ENCODE assay signal across 25 cellular contexts in genomic region chr17:15092261-15092660, GRCh38.
"Had no signal": no experiment of that assay in that cellular context is flagged by ENCODE, and none has a peak within 500 bp of the region (broad histone marks: within the 10 kb centered on the region; RNA-seq: fewer than 3 reads in every experiment).

No MANE protein-coding gene starts in this region.

- H3K36me3 ChIP-seq: colonic mucosa, esophagus muscularis mucosa, gastroesophageal sphincter, neutrophil, pancreas, suprapubic skin, transverse colon, upper lobe of right lung, uterus had no signal

- H3K36me3 Mint-ChIP-seq: memory B cell, natural killer cell had no signal

- H3K27ac Mint-ChIP-seq: dendritic cell treated with granulocyte-macrophage colony-stimulating factor and Interleukin-4, amounts not matched to agents 40 ng/mL and 50 ng/mL, for 4 days; memory B cell; natural killer cell; stimulated activated naive CD8-positive, alpha-beta T cell treated with anti-CD3 and anti-CD28 coated beads, Interleukin-15, amount 100 ng/mL, for 72 hours had no signal

- ATAC-seq: gastroesophageal sphincter; natural killer cell; sciatic nerve; stimulated activated naive CD8-positive, alpha-beta T cell treated with anti-CD3 and anti-CD28 coated beads, Interleukin-15, amount 100 ng/mL, for 72 hours had no signal

- H3K27ac ChIP-seq: colonic mucosa, esophagus muscularis mucosa, foreskin keratinocyte, gastroesophageal sphincter, neutrophil, pancreas, suprapubic skin, transverse colon, upper lobe of right lung, uterus had no signal

- H3K4me1 Mint-ChIP-seq: memory B cell; natural killer cell; stimulated activated naive CD8-positive, alpha-beta T cell treated with anti-CD3 and anti-CD28 coated beads, Interleukin-15, amount 100 ng/mL, for 72 hours had no signal

- H3K9me3 ChIP-seq: colonic mucosa, esophagus muscularis mucosa, neutrophil, pancreas, suprapubic skin, transverse colon, upper lobe of right lung, uterus had no signal

- H3K27me3 ChIP-seq: colonic mucosa, neutrophil, pancreas, suprapubic skin, transverse colon, upper lobe of right lung, uterus had no signal

- H3K4me3 ChIP-seq: colonic mucosa, esophagus muscularis mucosa, gastroesophageal sphincter, lung, pancreas, smooth muscle cell, suprapubic skin, transverse colon, upper lobe of right lung, uterus had no signal

- H3K9me3 Mint-ChIP-seq: dendritic cell treated with granulocyte-macrophage colony-stimulating factor and Interleukin-4, amounts not matched to agents 40 ng/mL and 50 ng/mL, for 4 days; stimulated activated naive CD8-positive, alpha-beta T cell treated with anti-CD3 and anti-CD28 coated beads, Interleukin-15, amount 100 ng/mL, for 72 hours had no signal

- H3K4me3 Mint-ChIP-seq: dendritic cell treated with granulocyte-macrophage colony-stimulating factor and Interleukin-4, amounts not matched to agents 40 ng/mL and 50 ng/mL, for 4 days; memory B cell; natural killer cell; stimulated activated naive CD8-positive, alpha-beta T cell treated with anti-CD3 and anti-CD28 coated beads, Interleukin-15, amount 100 ng/mL, for 72 hours had no signal

- DNase-seq: colonic mucosa; effector CD8-positive, alpha-beta T cell; kidney; natural killer cell; pancreas; retina; stimulated activated CD4-positive, alpha-beta T cell treated with anti-CD3 and anti-CD28 coated beads, Interleukin-12 subunit alpha, Interleukin-12 subunit beta, amount 100 ng/mL, for 4 hours; stimulated activated CD4-positive, alpha-beta T cell treated with anti-CD3 and anti-CD28 coated beads, Interleukin-1b, Interleukin-23, amount 100 ng/mL, for 48 hours; stimulated activated CD4-positive, alpha-beta T cell treated with anti-CD3 and anti-CD28 coated beads, Interleukin-4, amount 100 ng/mL, for 1 hour; stimulated activated CD8-positive, alpha-beta memory T cell treated with anti-CD3 and anti-CD28 coated beads, Interleukin-4, amount 100 ng/mL, for 48 hours; stimulated activated naive CD4-positive, alpha-beta T cell; stimulated activated naive CD8-positive, alpha-beta T cell treated with anti-CD3 and anti-CD28 coated beads, Interleukin-15, amount 100 ng/mL, for 72 hours; transverse colon; upper lobe of right lung; uterus had no signal

- H3K4me1 ChIP-seq: colonic mucosa, esophagus muscularis mucosa, foreskin keratinocyte, gastroesophageal sphincter, pancreas, suprapubic skin, transverse colon, upper lobe of right lung, uterus had no signal
